In genomic region chr11:106021181-106021966, GRCh38 we compare ENCODE assay signal across 8 cellular contexts. TPM values are rescaled to one million over a fixed set of nuclear protein-coding genes. Genes with fewer than 3 reads are reported as not detected.
A peak's percentile ranks its signal among the peaks of the same experiment; 100 is the strongest.
DNase-seq lines count a peak whose midpoint lies in the region; ATAC-seq and TF ChIP-seq lines count a peak whose summit lies in the region.

No MANE protein-coding gene starts in this region.

- no peaks in the 10 kb centered on the region for H3K9me3 Mint-ChIP-seq in CD8-positive, alpha-beta memory T cell
- H3K9me3 Mint-ChIP-seq in WTC11, result peaks cover 8% of the 10 kb centered on the region

- intact Hi-C loops in heart left ventricle (cut with DNase I), result loop anchor here in 4 of 10 donors (2.0 to 5.0 kb wide), 3 partner anchors 46 to 56 kb away; partner anchors contain the start of genes AASDHPPT (in 3 of the 4) and KBTBD3 (in 3 of the 4)

- CTCF ChIA-PET in CD8-positive, alpha-beta memory T cell (lab: Charles Lee), result no interaction called here
- CTCF ChIA-PET in WTC11 (lab: Charles Lee), result no interaction called here

- no peaks in the 10 kb centered on the region for H3K27me3 ChIP-seq in CD8-positive, alpha-beta memory T cell (ENCODE audit: insufficient read depth, low read length, poor library complexity, severe bottlenecking)
- no peaks in the 10 kb centered on the region for H3K27me3 ChIP-seq in heart left ventricle

- H3K27me3 Mint-ChIP-seq in CD8-positive, alpha-beta memory T cell, result peaks cover 5 to 7% of the 10 kb centered on the region in 2 donors
- H3K27me3 Mint-ChIP-seq in WTC11 (ENCODE audit: low read depth), result no peaks in the 10 kb centered on the region

- peak overlapping the region; percentile 58 for H3K27ac ChIP-seq in CD8-positive, alpha-beta memory T cell (ENCODE audit: low read depth, low read length)
- peak overlapping the region; percentile 21 to 90 (median 81) for H3K27ac ChIP-seq in heart left ventricle

- peaks cover 5 to 19% (median 7%) of the 10 kb centered on the region in 3 donors for H3K36me3 Mint-ChIP-seq in CD8-positive, alpha-beta memory T cell
- H3K36me3 Mint-ChIP-seq in WTC11, result peaks cover 12% of the 10 kb centered on the region

- H3K4me1 ChIP-seq in CD8-positive, alpha-beta memory T cell (ENCODE audit: insufficient read depth, low read length), result peaks cover 31% of the 10 kb centered on the region
- H3K4me1 ChIP-seq in heart left ventricle, result peaks cover 0 to 50% (median 30%) of the 10 kb centered on the region in 12 donors

- peak overlapping the region; percentile 84 for H3K4me3 ChIP-seq in CD8-positive, alpha-beta memory T cell (ENCODE audit: low read length)
- H3K4me3 ChIP-seq in heart left ventricle (peak overlapping the region; percentile 66 to 96 (median 80)), retinal pigment epithelial cell (ENCODE audit: low read length) (peak overlapping the region; percentile 85)

- no peak for TF ChIP-seq CTCF in WTC11 (IDR thresholded peaks at IDR 0.05)
- no peak for TF ChIP-seq CTCF in heart left ventricle (IDR thresholded peaks at IDR 0.05)
- TF ChIP-seq CTCF in retinal pigment epithelial cell (conservative IDR thresholded peaks at IDR 0.05; ENCODE audit: low read depth, low read length), result no peak

- ATAC-seq in GM19455 (IDR thresholded peaks at IDR 0.05; ENCODE audit: unreplicated experiment) (peak; percentile 17), HG03521 (IDR thresholded peaks at IDR 0.05; ENCODE audit: unreplicated experiment) (peak; percentile 2), WTC11 (no peak; the same call in 1 of the 2 replicates), heart left ventricle (peak in 1 of 4 donors; percentile 2)

- no peak for TF ChIP-seq POLR2A in heart left ventricle (IDR thresholded peaks at IDR 0.05)

- peak overlapping the region; percentile 70 to 97 (median 90) for H3K27ac Mint-ChIP-seq in CD8-positive, alpha-beta memory T cell
- no peak overlapping the region for H3K27ac Mint-ChIP-seq in WTC11

- POLR2A ChIA-PET in CD8-positive, alpha-beta memory T cell (lab: Charles Lee), result no interaction called here
- POLR2A ChIA-PET in WTC11 (lab: Charles Lee), result no interaction called here

- DNase-seq in CD8-positive, alpha-beta memory T cell, result no peak
- DNase-seq in WTC11 (ENCODE audit: low spot score) (peak; percentile 11), heart left ventricle (no peak), retinal pigment epithelial cell (ENCODE audit: low read depth) (no peak), NCI-H128 (lab: John Stamatoyannopoulos, UW; ENCODE audit: unreplicated experiment) (no peak)
- DNase-seq in central memory CD4-positive, alpha-beta T cell, result no peak

- no peaks in the 10 kb centered on the region for H3K36me3 ChIP-seq in CD8-positive, alpha-beta memory T cell (ENCODE audit: insufficient read depth, low read length)
- H3K36me3 ChIP-seq in heart left ventricle, result no peaks in the 10 kb centered on the region

- peak overlapping the region; percentile 89 to 98 (median 94) for H3K4me3 Mint-ChIP-seq in CD8-positive, alpha-beta memory T cell
- peak overlapping the region; percentile 90 for H3K4me3 Mint-ChIP-seq in WTC11

- H3K9me3 ChIP-seq in CD8-positive, alpha-beta memory T cell (ENCODE audit: low read length), result no peaks in the 10 kb centered on the region
- no peaks in the 10 kb centered on the region for H3K9me3 ChIP-seq in heart left ventricle

- 16 to 19% (median 18%) methylated on average over 14 to 18 of the region's 18 CpGs for WGBS in heart left ventricle, 4 donors

- H3K4me1 Mint-ChIP-seq in CD8-positive, alpha-beta memory T cell, result peaks cover 43 to 65% (median 60%) of the 10 kb centered on the region in 3 donors
- peaks cover 40% of the 10 kb centered on the region for H3K4me1 Mint-ChIP-seq in WTC11

TF ChIP-seq in WTC11, 78 proteins besides CTCF, POLR2A, EP300 and RAD21:
- TF ChIP-seq PRRX2 (CRISPR knock-in tag; IDR thresholded peaks at IDR 0.05) (no peak), ATF6 (CRISPR knock-in tag; IDR thresholded peaks at IDR 0.05) (no peak), ZNF138 (CRISPR knock-in tag; conservative IDR thresholded peaks at IDR 0.05) (0 out of 2 replicates have a peak, but pooled peaks have one; percentile 50), ZNF423 (CRISPR knock-in tag; IDR thresholded peaks at IDR 0.05) (peak; percentile 68), ZBTB43 (CRISPR knock-in tag; IDR thresholded peaks at IDR 0.05) (0 out of 2 replicates have a peak, but pooled peaks have one; percentile 7)
- TF ChIP-seq, protein P1, sequence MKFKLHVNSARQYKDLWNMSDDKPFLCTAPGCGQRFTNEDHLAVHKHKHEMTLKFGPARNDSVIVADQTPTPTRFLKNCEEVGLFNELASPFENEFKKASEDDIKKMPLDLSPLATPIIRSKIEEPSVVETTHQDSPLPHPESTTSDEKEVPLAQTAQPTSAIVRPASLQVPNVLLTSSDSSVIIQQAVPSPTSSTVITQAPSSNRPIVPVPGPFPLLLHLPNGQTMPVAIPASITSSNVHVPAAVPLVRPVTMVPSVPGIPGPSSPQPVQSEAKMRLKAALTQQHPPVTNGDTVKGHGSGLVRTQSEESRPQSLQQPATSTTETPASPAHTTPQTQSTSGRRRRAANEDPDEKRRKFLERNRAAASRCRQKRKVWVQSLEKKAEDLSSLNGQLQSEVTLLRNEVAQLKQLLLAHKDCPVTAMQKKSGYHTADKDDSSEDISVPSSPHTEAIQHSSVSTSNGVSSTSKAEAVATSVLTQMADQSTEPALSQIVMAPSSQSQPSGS (CRISPR knock-in tag; IDR thresholded peaks at IDR 0.05; ENCODE audit: borderline replicate concordance, low read depth), result no peak
- TF ChIP-seq, protein P2, sequence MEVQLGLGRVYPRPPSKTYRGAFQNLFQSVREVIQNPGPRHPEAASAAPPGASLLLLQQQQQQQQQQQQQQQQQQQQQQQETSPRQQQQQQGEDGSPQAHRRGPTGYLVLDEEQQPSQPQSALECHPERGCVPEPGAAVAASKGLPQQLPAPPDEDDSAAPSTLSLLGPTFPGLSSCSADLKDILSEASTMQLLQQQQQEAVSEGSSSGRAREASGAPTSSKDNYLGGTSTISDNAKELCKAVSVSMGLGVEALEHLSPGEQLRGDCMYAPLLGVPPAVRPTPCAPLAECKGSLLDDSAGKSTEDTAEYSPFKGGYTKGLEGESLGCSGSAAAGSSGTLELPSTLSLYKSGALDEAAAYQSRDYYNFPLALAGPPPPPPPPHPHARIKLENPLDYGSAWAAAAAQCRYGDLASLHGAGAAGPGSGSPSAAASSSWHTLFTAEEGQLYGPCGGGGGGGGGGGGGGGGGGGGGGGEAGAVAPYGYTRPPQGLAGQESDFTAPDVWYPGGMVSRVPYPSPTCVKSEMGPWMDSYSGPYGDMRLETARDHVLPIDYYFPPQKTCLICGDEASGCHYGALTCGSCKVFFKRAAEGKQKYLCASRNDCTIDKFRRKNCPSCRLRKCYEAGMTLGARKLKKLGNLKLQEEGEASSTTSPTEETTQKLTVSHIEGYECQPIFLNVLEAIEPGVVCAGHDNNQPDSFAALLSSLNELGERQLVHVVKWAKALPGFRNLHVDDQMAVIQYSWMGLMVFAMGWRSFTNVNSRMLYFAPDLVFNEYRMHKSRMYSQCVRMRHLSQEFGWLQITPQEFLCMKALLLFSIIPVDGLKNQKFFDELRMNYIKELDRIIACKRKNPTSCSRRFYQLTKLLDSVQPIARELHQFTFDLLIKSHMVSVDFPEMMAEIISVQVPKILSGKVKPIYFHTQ (CRISPR knock-in tag; IDR thresholded peaks at IDR 0.05), result no peak
TF ChIP-seq in WTC11: peak in this region for 3.

RNA-seq across cellular contexts. Expression of gene MSANTD4, which starts 0.7 kb away (rescaled TPM):
- 10 to 100 TPM; 17.2 to 18.3 TPM for total RNA-seq in CD8-positive, alpha-beta memory T cell
- polyA plus RNA-seq in CD8-positive, alpha-beta memory T cell, result 6.8 TPM
- 22.0 to 25.5 TPM (median 25.1 TPM) in 3 replicates for total RNA-seq in WTC11 (2021)
- 10 to 100 TPM; 13.3 to 27.2 (median 19.7) TPM for total RNA-seq in heart left ventricle
- 10 to 100 TPM in 1 of 2 donors, 1 to 10 TPM in 1; 7.3 to 28.7 TPM for polyA plus RNA-seq in heart left ventricle

RNA-seq across cellular contexts. Expression of gene KBTBD3, which starts 55.8 kb away (rescaled TPM):
- 1 to 10 TPM; 4.2 to 5.0 TPM for total RNA-seq in CD8-positive, alpha-beta memory T cell
- 10.4 TPM for polyA plus RNA-seq in CD8-positive, alpha-beta memory T cell
- total RNA-seq in WTC11 (2021), result 3.8 to 4.9 TPM (median 4.1 TPM) in 3 replicates
- total RNA-seq in heart left ventricle, result 10 to 100 TPM in 4 of 9 donors, 1 to 10 TPM in 5; 2.8 to 17.3 (median 9.4) TPM
- polyA plus RNA-seq in heart left ventricle, result 1 to 10 TPM; 3.2 to 4.9 TPM

RNA-seq across cellular contexts. Expression of gene AASDHPPT, which starts 56.1 kb away (rescaled TPM):
- 10 to 100 TPM; 51.8 to 56.2 TPM for total RNA-seq in CD8-positive, alpha-beta memory T cell
- 46.3 TPM for polyA plus RNA-seq in CD8-positive, alpha-beta memory T cell
- 37.0 to 39.9 TPM (median 38.7 TPM) in 3 replicates for total RNA-seq in WTC11 (2021)
- 10 to 100 TPM; 30.0 to 42.8 (median 38.4) TPM for total RNA-seq in heart left ventricle
- polyA plus RNA-seq in heart left ventricle, result 10 to 100 TPM; 14.6 to 21.8 TPM
